In genomic region chr7:108088729-108089128, GRCh38 we compare ENCODE assay signal across 21 cellular contexts. TPM values are rescaled to one million over a fixed set of nuclear protein-coding genes. Genes with fewer than 3 reads are reported as not detected.
"Had no signal": no experiment of that assay in that cellular context is flagged by ENCODE, and none has a peak within 500 bp of the region (broad histone marks: within the 10 kb centered on the region; RNA-seq: fewer than 3 reads in every experiment).

No MANE protein-coding gene starts in this region.

- H3K36me3 ChIP-seq: colonic mucosa, gastrocnemius medialis, transverse colon had no signal

- H3K4me3 ChIP-seq: colonic mucosa, dorsolateral prefrontal cortex, gastrocnemius medialis, smooth muscle cell, transverse colon had no signal

- H3K4me2 ChIP-seq: smooth muscle cell had no signal

- ATAC-seq: effector memory CD8-positive, alpha-beta T cell; esophagus mucosa; gastrocnemius medialis; left colon; naive thymus-derived CD8-positive, alpha-beta T cell; sciatic nerve; stimulated activated memory B cell treated with anti-CD40 and anti-IgM and Interleukin-4, amounts not matched to agents 10 μg/mL and 1 μg/mL and 100 μg/mL, for 72 hours; WTC11 had no signal

- DNase-seq: activated CD4-positive, alpha-beta T cell treated with anti-CD3 and anti-CD28 coated beads, Interleukin-2, amount 50 U/mL, for 48 hours; activated naive CD4-positive, alpha-beta T cell treated with Interleukin-2 at 50 U/mL for 16 hours; activated naive CD8-positive, alpha-beta T cell treated with anti-CD3 and anti-CD28 coated beads for 36 hours; activated T-cell treated with anti-CD3 and anti-CD28 coated beads, Interleukin-2, amount 50 U/mL, for 48 hours; amniotic stem cell; colonic mucosa; dorsolateral prefrontal cortex; effector memory CD8-positive, alpha-beta T cell; gastrocnemius medialis; hippocampal formation; left colon; naive thymus-derived CD8-positive, alpha-beta T cell; stimulated activated CD4-positive, alpha-beta T cell treated with anti-CD3 and anti-CD28 coated beads, Interleukin-15, amount 100 ng/mL, for 24 hours; T-helper 9 cell; transverse colon had no signal

- H3K4me1 ChIP-seq: colonic mucosa, gastrocnemius medialis, transverse colon had no signal

- H3K27me3 ChIP-seq: colonic mucosa, dorsolateral prefrontal cortex, gastrocnemius medialis, transverse colon had no signal

- H3K27ac ChIP-seq: colonic mucosa, dorsolateral prefrontal cortex, gastrocnemius medialis, transverse colon had no signal

- H3K9me3 ChIP-seq: colonic mucosa, gastrocnemius medialis, transverse colon had no signal

RNA-seq across cellular contexts. Expression of gene LAMB4, which starts 41.4 kb away (rescaled TPM):
- total RNA-seq: T-helper 1 cell treated with Interleukin-12 subunit alpha and Interleukin-12 subunit beta and Interleukin-4 antibody, amounts not matched to agents 30 ng/mL and 1 ng/mL, for 36 hours; transverse colon; WTC11 had no signal
- polyA plus RNA-seq: naive thymus-derived CD8-positive, alpha-beta T cell had no signal
